ENCODE assay signal across 1 cellular context in genomic region chr20:25173886-25174308, GRCh38.
TF ChIP-seq lines count a peak whose summit lies in the region.

No MANE protein-coding gene starts in this region.

TF ChIP-seq in HepG2, 621 proteins besides CTCF, POLR2A, EP300 and RAD21 (continued from another document and continues in another):
- TF ChIP-seq ZSCAN21 (CRISPR knock-in tag; IDR thresholded peaks at IDR 0.05; ENCODE audit: borderline replicate concordance) (no peak), ARNT (IDR thresholded peaks at IDR 0.05) (no peak), MTA3 (CRISPR knock-in tag; IDR thresholded peaks at IDR 0.05) (no peak), NKX3-1 (CRISPR knock-in tag; IDR thresholded peaks at IDR 0.05) (no peak), ZKSCAN8 (CRISPR knock-in tag; IDR thresholded peaks at IDR 0.05; ENCODE audit: borderline replicate concordance) (peak; percentile 17; the same call in 1 of the 2 replicates), MAF1 (CRISPR knock-in tag; IDR thresholded peaks at IDR 0.05; ENCODE audit: borderline replicate concordance) (no peak), ZFP82 (CRISPR knock-in tag; IDR thresholded peaks at IDR 0.05; ENCODE audit: borderline replicate concordance) (no peak), MLLT10 (CRISPR knock-in tag; IDR thresholded peaks at IDR 0.05) (no peak), IRX3 (CRISPR knock-in tag; IDR thresholded peaks at IDR 0.05; ENCODE audit: borderline replicate concordance, low read depth) (no peak), ZNF580 (CRISPR knock-in tag; IDR thresholded peaks at IDR 0.05; ENCODE audit: borderline replicate concordance, low read depth) (no peak), ZNF740 (CRISPR knock-in tag; IDR thresholded peaks at IDR 0.05) (no peak), GPBP1L1 (CRISPR knock-in tag; IDR thresholded peaks at IDR 0.05) (no peak), ATF7 (IDR thresholded peaks at IDR 0.05) (no peak), ATF7 (CRISPR knock-in tag; IDR thresholded peaks at IDR 0.05) (no peak), ZSCAN22 (CRISPR knock-in tag; IDR thresholded peaks at IDR 0.05) (no peak), ATAD3A (CRISPR knock-in tag; IDR thresholded peaks at IDR 0.05) (no peak), ZBTB4 (CRISPR knock-in tag; IDR thresholded peaks at IDR 0.05; ENCODE audit: borderline replicate concordance) (no peak), SALL2 (CRISPR knock-in tag; IDR thresholded peaks at IDR 0.05) (no peak), ZNF660 (CRISPR knock-in tag; IDR thresholded peaks at IDR 0.05; ENCODE audit: borderline replicate concordance, low read depth) (no peak), SSRP1 (CRISPR knock-in tag; IDR thresholded peaks at IDR 0.05) (0 out of 2 replicates have a peak, but pooled peaks have one; percentile 35), ZNF296 (CRISPR knock-in tag; conservative IDR thresholded peaks at IDR 0.05) (no peak), FLYWCH1 (CRISPR knock-in tag; IDR thresholded peaks at IDR 0.05) (no peak), PHF8 (CRISPR knock-in tag; IDR thresholded peaks at IDR 0.05) (peak; percentile 21; the same call in 1 of the 2 replicates), WIZ (CRISPR knock-in tag; IDR thresholded peaks at IDR 0.05) (peak; percentile 89; the same call in 1 of the 2 replicates), GTF3A (CRISPR knock-in tag; conservative IDR thresholded peaks at IDR 0.05) (no peak), KLF11 (CRISPR knock-in tag; IDR thresholded peaks at IDR 0.05) (no peak), KDM6A (CRISPR knock-in tag; IDR thresholded peaks at IDR 0.05; ENCODE audit: low read depth) (peak; percentile 87), ATF2 (CRISPR knock-in tag; IDR thresholded peaks at IDR 0.05) (peak; percentile 29; the same call in 1 of the 2 replicates), KDM1A (CRISPR knock-in tag; IDR thresholded peaks at IDR 0.05) (peak; percentile 65; the same call in 1 of the 2 replicates), HNRNPLL (IDR thresholded peaks at IDR 0.05; ENCODE audit: low read depth, low read length, poor library complexity, severe bottlenecking) (no peak), IRF9 (CRISPR knock-in tag; IDR thresholded peaks at IDR 0.05; ENCODE audit: borderline replicate concordance) (no peak), RBFOX2 (IDR thresholded peaks at IDR 0.05; ENCODE audit: low read depth, low read length) (no peak), SMYD3 (CRISPR knock-in tag; IDR thresholded peaks at IDR 0.05) (no peak), GATA4 (IDR thresholded peaks at IDR 0.05; ENCODE audit: borderline replicate concordance, low read depth) (no peak), ZNF431 (CRISPR knock-in tag; IDR thresholded peaks at IDR 0.05; ENCODE audit: borderline replicate concordance, low read depth) (no peak)
- TF ChIP-seq, protein P1, sequence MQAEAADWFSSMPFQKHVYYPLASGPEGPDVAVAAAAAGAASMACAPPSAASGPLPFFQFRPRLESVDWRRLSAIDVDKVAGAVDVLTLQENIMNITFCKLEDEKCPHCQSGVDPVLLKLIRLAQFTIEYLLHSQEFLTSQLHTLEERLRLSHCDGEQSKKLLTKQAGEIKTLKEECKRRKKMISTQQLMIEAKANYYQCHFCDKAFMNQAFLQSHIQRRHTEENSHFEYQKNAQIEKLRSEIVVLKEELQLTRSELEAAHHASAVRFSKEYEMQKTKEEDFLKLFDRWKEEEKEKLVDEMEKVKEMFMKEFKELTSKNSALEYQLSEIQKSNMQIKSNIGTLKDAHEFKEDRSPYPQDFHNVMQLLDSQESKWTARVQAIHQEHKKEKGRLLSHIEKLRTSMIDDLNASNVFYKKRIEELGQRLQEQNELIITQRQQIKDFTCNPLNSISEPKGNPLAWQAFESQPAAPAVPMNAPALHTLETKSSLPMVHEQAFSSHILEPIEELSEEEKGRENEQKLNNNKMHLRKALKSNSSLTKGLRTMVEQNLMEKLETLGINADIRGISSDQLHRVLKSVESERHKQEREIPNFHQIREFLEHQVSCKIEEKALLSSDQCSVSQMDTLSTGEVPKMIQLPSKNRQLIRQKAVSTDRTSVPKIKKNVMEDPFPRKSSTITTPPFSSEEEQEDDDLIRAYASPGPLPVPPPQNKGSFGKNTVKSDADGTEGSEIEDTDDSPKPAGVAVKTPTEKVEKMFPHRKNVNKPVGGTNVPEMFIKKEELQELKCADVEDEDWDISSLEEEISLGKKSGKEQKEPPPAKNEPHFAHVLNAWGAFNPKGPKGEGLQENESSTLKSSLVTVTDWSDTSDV (CRISPR knock-in tag; IDR thresholded peaks at IDR 0.05) = no peak
- TF ChIP-seq, protein P2, sequence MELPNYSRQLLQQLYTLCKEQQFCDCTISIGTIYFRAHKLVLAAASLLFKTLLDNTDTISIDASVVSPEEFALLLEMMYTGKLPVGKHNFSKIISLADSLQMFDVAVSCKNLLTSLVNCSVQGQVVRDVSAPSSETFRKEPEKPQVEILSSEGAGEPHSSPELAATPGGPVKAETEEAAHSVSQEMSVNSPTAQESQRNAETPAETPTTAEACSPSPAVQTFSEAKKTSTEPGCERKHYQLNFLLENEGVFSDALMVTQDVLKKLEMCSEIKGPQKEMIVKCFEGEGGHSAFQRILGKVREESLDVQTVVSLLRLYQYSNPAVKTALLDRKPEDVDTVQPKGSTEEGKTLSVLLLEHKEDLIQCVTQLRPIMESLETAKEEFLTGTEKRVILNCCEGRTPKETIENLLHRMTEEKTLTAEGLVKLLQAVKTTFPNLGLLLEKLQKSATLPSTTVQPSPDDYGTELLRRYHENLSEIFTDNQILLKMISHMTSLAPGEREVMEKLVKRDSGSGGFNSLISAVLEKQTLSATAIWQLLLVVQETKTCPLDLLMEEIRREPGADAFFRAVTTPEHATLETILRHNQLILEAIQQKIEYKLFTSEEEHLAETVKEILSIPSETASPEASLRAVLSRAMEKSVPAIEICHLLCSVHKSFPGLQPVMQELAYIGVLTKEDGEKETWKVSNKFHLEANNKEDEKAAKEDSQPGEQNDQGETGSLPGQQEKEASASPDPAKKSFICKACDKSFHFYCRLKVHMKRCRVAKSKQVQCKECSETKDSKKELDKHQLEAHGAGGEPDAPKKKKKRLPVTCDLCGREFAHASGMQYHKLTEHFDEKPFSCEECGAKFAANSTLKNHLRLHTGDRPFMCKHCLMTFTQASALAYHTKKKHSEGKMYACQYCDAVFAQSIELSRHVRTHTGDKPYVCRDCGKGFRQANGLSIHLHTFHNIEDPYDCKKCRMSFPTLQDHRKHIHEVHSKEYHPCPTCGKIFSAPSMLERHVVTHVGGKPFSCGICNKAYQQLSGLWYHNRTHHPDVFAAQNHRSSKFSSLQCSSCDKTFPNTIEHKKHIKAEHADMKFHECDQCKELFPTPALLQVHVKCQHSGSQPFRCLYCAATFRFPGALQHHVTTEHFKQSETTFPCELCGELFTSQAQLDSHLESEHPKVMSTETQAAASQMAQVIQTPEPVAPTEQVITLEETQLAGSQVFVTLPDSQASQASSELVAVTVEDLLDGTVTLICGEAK (IDR thresholded peaks at IDR 0.05) = no peak
- TF ChIP-seq, protein P2 (CRISPR knock-in tag; IDR thresholded peaks at IDR 0.05) = no peak; the same call in 1 of the 2 replicates
- TF ChIP-seq, protein P3, sequence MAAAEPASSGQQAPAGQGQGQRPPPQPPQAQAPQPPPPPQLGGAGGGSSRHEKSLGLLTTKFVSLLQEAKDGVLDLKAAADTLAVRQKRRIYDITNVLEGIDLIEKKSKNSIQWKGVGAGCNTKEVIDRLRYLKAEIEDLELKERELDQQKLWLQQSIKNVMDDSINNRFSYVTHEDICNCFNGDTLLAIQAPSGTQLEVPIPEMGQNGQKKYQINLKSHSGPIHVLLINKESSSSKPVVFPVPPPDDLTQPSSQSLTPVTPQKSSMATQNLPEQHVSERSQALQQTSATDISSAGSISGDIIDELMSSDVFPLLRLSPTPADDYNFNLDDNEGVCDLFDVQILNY (CRISPR knock-in tag; conservative IDR thresholded peaks at IDR 0.05) = no peak
- TF ChIP-seq, protein P4, sequence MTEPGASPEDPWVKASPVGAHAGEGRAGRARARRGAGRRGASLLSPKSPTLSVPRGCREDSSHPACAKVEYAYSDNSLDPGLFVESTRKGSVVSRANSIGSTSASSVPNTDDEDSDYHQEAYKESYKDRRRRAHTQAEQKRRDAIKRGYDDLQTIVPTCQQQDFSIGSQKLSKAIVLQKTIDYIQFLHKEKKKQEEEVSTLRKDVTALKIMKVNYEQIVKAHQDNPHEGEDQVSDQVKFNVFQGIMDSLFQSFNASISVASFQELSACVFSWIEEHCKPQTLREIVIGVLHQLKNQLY (CRISPR knock-in tag; IDR thresholded peaks at IDR 0.05) = 0 out of 2 replicates have a peak, but pooled peaks have one; percentile 11
- TF ChIP-seq, protein P5, sequence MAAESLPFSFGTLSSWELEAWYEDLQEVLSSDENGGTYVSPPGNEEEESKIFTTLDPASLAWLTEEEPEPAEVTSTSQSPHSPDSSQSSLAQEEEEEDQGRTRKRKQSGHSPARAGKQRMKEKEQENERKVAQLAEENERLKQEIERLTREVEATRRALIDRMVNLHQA (CRISPR knock-in tag; IDR thresholded peaks at IDR 0.05) = no peak
